In genomic region chr4:52750819-52751348, GRCh38 we compare ENCODE assay signal across 8 cellular contexts. TPM values are rescaled to one million over a fixed set of nuclear protein-coding genes. Genes with fewer than 3 reads are reported as not detected.
DNase-seq lines count a peak whose midpoint lies in the region; ATAC-seq and TF ChIP-seq lines count a peak whose summit lies in the region.

No MANE protein-coding gene starts in this region.

- no peak overlapping the region for H3K23ac ChIP-seq in neuronal stem cell (ENCODE audit: low read depth, low read length, poor library complexity)

- H3K27ac Mint-ChIP-seq in activated CD8-positive, alpha-beta T cell treated with anti-CD3 and anti-CD28 coated beads for 36 hours = no peak overlapping the region

- H2AFZ ChIP-seq in neuronal stem cell (ENCODE audit: low read length) = peak overlapping the region; percentile 96

- peak overlapping the region; percentile 91 for H3K18ac ChIP-seq in neuronal stem cell (ENCODE audit: low read length)

- peak; percentile 14 for DNase-seq in activated CD8-positive, alpha-beta T cell treated with anti-CD3 and anti-CD28 coated beads for 36 hours
- DNase-seq in fibroblast of villous mesenchyme (ENCODE audit: low read depth) = no peak
- DNase-seq in neuronal stem cell (ENCODE audit: low spot score) = no peak
- no peak for DNase-seq in effector CD4-positive, alpha-beta T cell
- DNase-seq in NCI-H2171 treated with DMSO at 0.1 percent for 48 hours (lab: John Stamatoyannopoulos, UW) = no peak
- no peak for DNase-seq in LoVo (ENCODE audit: low spot score)

- H3K27me3 Mint-ChIP-seq in activated CD8-positive, alpha-beta T cell treated with anti-CD3 and anti-CD28 coated beads for 36 hours = peaks cover 50% of the 10 kb centered on the region

- H3K9ac ChIP-seq in ES-I3 (ENCODE audit: low read depth, low read length) (peak overlapping the region; percentile 72), neuronal stem cell (ENCODE audit: low read depth, low read length, poor library complexity) (peak overlapping the region; percentile 55)

- no peak overlapping the region for H4K91ac ChIP-seq in neuronal stem cell (ENCODE audit: low read depth, low read length, poor library complexity)

- H3K4me2 ChIP-seq in neuronal stem cell (ENCODE audit: insufficient read depth, low read length, poor library complexity, severe bottlenecking) = peak overlapping the region; percentile 72

- peaks cover 0 to 50% (median 10%) of the 10 kb centered on the region in 3 experiments for H3K27me3 ChIP-seq in neuronal stem cell (ENCODE audit: control insufficient read depth in 3 of 3, insufficient read depth in 3 of 3, low read depth in 1 of 3, low read length in 3 of 3)

- H3K79me1 ChIP-seq in neuronal stem cell (ENCODE audit: low read depth, low read length) = no peaks in the 10 kb centered on the region

- no peaks in the 10 kb centered on the region for H3K4me1 ChIP-seq in ES-I3 (ENCODE audit: insufficient read depth, low read length)
- H3K4me1 ChIP-seq in neuronal stem cell (ENCODE audit: control insufficient read depth in 2 of 2, insufficient read depth in 1 of 2, low read depth in 1 of 2, low read length in 2 of 2) = peaks cover 2% of the 10 kb centered on the region in 2 donors

- CTCF ChIA-PET in activated CD8-positive, alpha-beta T cell treated with anti-CD3 and anti-CD28 coated beads for 36 hours (lab: Charles Lee) = no interaction called here

- peak overlapping the region; percentile 62 for H3K4me3 Mint-ChIP-seq in activated CD8-positive, alpha-beta T cell treated with anti-CD3 and anti-CD28 coated beads for 36 hours

- intact Hi-C loops in activated CD8-positive, alpha-beta T cell treated with anti-CD3 and anti-CD28 coated beads for 36 hours (cut with micrococcal nuclease) = no loop called here

- no peak overlapping the region for H3K14ac ChIP-seq in neuronal stem cell (ENCODE audit: low read length)

- TF ChIP-seq CTCF in activated CD8-positive, alpha-beta T cell treated with anti-CD3 and anti-CD28 coated beads for 36 hours (IDR thresholded peaks at IDR 0.05) = no peak
- TF ChIP-seq CTCF in fibroblast of villous mesenchyme (IDR thresholded peaks at IDR 0.05; ENCODE audit: insufficient read depth, low read depth, low read length) = no peak

- peaks cover 6% of the 10 kb centered on the region for H3K4me1 Mint-ChIP-seq in activated CD8-positive, alpha-beta T cell treated with anti-CD3 and anti-CD28 coated beads for 36 hours (ENCODE audit: low read depth)

- no peaks in the 10 kb centered on the region for H3K9me3 Mint-ChIP-seq in activated CD8-positive, alpha-beta T cell treated with anti-CD3 and anti-CD28 coated beads for 36 hours

- H3K36me3 Mint-ChIP-seq in activated CD8-positive, alpha-beta T cell treated with anti-CD3 and anti-CD28 coated beads for 36 hours (ENCODE audit: low read depth) = peaks cover 2% of the 10 kb centered on the region

- no peak overlapping the region for H2BK120ac ChIP-seq in neuronal stem cell (ENCODE audit: low read depth, low read length)

- H3K27ac ChIP-seq in neuronal stem cell (replicated peaks; ENCODE audit: low read length) = no peak overlapping the region

- H2BK15ac ChIP-seq in neuronal stem cell (ENCODE audit: low read length) = peak overlapping the region; percentile 69

- no peak overlapping the region for H2BK5ac ChIP-seq in neuronal stem cell (ENCODE audit: low read length)

- H3K4ac ChIP-seq in neuronal stem cell (ENCODE audit: low read length) = peak overlapping the region; percentile 29

- H2AK5ac ChIP-seq in neuronal stem cell (ENCODE audit: low read depth, low read length) = peak overlapping the region; percentile 60

- no peaks in the 10 kb centered on the region for H3K36me3 ChIP-seq in ES-I3 (ENCODE audit: insufficient read depth, low read length)
- no peaks in the 10 kb centered on the region for H3K36me3 ChIP-seq in neuronal stem cell (replicated peaks in 1 of 2; ENCODE audit: control insufficient read depth in 2 of 2, insufficient read depth in 2 of 2, low read length in 2 of 2)

- ATAC-seq in activated CD8-positive, alpha-beta T cell treated with anti-CD3 and anti-CD28 coated beads for 36 hours = peak; percentile 39
- ATAC-seq in GM18511 (IDR thresholded peaks at IDR 0.05; ENCODE audit: unreplicated experiment) = no peak

- no CpG with 5 or more reads among the region's 49 CpGs for WGBS in neuronal stem cell (ENCODE audit: extremely low coverage in 2 of 2, insufficient read length in 2 of 2, insufficient replicate concordance in 1 of 2), 2 donors

- peak overlapping the region; percentile 62 for H3K4me3 ChIP-seq in fibroblast of villous mesenchyme (ENCODE audit: low read depth, low read length)
- peak overlapping the region; percentile 41 to 75 for H3K4me3 ChIP-seq in neuronal stem cell (ENCODE audit: low read length in 2 of 2)

- no peak overlapping the region for H4K8ac ChIP-seq in neuronal stem cell (ENCODE audit: low read depth, low read length)

- no peak overlapping the region for H2BK12ac ChIP-seq in neuronal stem cell (ENCODE audit: low read length)

- POLR2A ChIA-PET in activated CD8-positive, alpha-beta T cell treated with anti-CD3 and anti-CD28 coated beads for 36 hours (lab: Charles Lee) = no interaction called here

- H3K9me3 ChIP-seq in ES-I3 (ENCODE audit: control insufficient read depth, insufficient read depth, low read length) (no peaks in the 10 kb centered on the region), neuronal stem cell (replicated peaks in 1 of 2; ENCODE audit: control insufficient read depth in 2 of 2, insufficient read depth in 1 of 2, low read depth in 1 of 2, low read length in 2 of 2) (peaks cover 0 to 13% of the 10 kb centered on the region in 2 donors)

RNA-seq across cellular contexts. Expression of gene ERVMER34-1, which starts 0.3 kb away (rescaled TPM):
- under 1 TPM; 0.07 TPM for total RNA-seq in activated CD8-positive, alpha-beta T cell treated with anti-CD3 and anti-CD28 coated beads for 36 hours
- total RNA-seq in fibroblast of villous mesenchyme = under 0.01 and 0.32 TPM in 2 replicates
- polyA plus RNA-seq in neuronal stem cell (2013, experiment 1 of 2) = 1.3 TPM
- 1.6 TPM for polyA plus RNA-seq in neuronal stem cell (2013, experiment 2 of 2)
